Comparison of ENCODE assay signal across 8 cellular contexts in the genomic region with DNA sequence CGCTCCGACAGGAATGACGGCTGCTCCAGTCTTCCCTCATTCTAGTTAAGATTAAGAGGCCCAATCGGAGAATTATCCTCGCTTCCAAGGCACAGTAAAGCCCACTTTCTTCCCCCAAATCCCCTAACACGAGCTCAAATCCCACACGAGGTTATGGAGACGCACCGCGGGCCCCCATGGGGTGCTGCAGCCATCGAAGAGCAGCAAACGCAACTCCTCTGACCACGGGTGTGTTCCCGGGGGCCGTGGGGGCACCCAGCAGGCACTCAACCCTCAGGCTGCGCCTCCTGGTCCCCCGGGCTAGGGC. TPM values are rescaled to one million over a fixed set of nuclear protein-coding genes. Genes with fewer than 3 reads are reported as not detected.
DNase-seq lines count a peak whose midpoint lies in the region; ATAC-seq and TF ChIP-seq lines count a peak whose summit lies in the region.

No MANE protein-coding gene starts in this region.

- no peak for TF ChIP-seq CTCF in neural crest cell (conservative IDR thresholded peaks at IDR 0.05)

- peaks cover 25% of the 10 kb centered on the region for H3K4me1 Mint-ChIP-seq in activated naive CD4-positive, alpha-beta T cell treated with anti-CD3 and anti-CD28 coated beads for 36 hours (ENCODE audit: low read depth)
- peaks cover 12% of the 10 kb centered on the region for H3K4me1 Mint-ChIP-seq in neural crest cell

- H3K4me1 ChIP-seq in effector memory CD4-positive, alpha-beta T cell (ENCODE audit: control insufficient read depth, insufficient read depth, low read length, poor library complexity, severe bottlenecking), result peaks cover 11% of the 10 kb centered on the region

- in situ Hi-C loops in G401 (cut with HindIII; ENCODE audit: low sequenced_read_pairs), result no loop called here

- peaks cover 11% of the 10 kb centered on the region for H3K36me3 Mint-ChIP-seq in activated naive CD4-positive, alpha-beta T cell treated with anti-CD3 and anti-CD28 coated beads for 36 hours (ENCODE audit: low read depth)
- peaks cover 2% of the 10 kb centered on the region for H3K36me3 Mint-ChIP-seq in neural crest cell (ENCODE audit: low read depth)

- no peaks in the 10 kb centered on the region for H3K9me3 Mint-ChIP-seq in activated naive CD4-positive, alpha-beta T cell treated with anti-CD3 and anti-CD28 coated beads for 36 hours
- no peaks in the 10 kb centered on the region for H3K9me3 Mint-ChIP-seq in neural crest cell

- peak overlapping the region; percentile 94 for H3K4me3 ChIP-seq in MG63
- H3K4me3 ChIP-seq in effector memory CD4-positive, alpha-beta T cell (ENCODE audit: insufficient read depth, low read depth, low read length, poor library complexity, severe bottlenecking), result peak overlapping the region; percentile 97

- peak overlapping the region; percentile 90 for H3K4me3 Mint-ChIP-seq in activated naive CD4-positive, alpha-beta T cell treated with anti-CD3 and anti-CD28 coated beads for 36 hours
- peak overlapping the region; percentile 97 for H3K4me3 Mint-ChIP-seq in neural crest cell

- no peaks in the 10 kb centered on the region for H3K9me3 ChIP-seq in MG63
- H3K9me3 ChIP-seq in effector memory CD4-positive, alpha-beta T cell (ENCODE audit: control insufficient read depth, low read length), result no peaks in the 10 kb centered on the region

- peaks cover 25% of the 10 kb centered on the region for H3K36me3 ChIP-seq in MG63
- H3K36me3 ChIP-seq in effector memory CD4-positive, alpha-beta T cell (ENCODE audit: control insufficient read depth, insufficient read depth, low read length), result peaks cover 31% of the 10 kb centered on the region

- CTCF ChIA-PET in activated naive CD4-positive, alpha-beta T cell treated with anti-CD3 and anti-CD28 coated beads for 36 hours (lab: Charles Lee), result no interaction called here

- H3K27ac Mint-ChIP-seq in activated naive CD4-positive, alpha-beta T cell treated with anti-CD3 and anti-CD28 coated beads for 36 hours, result peak overlapping the region; percentile 74
- peak overlapping the region; percentile 92 for H3K27ac Mint-ChIP-seq in neural crest cell (ENCODE audit: unreplicated experiment)

- intact Hi-C loops in activated naive CD4-positive, alpha-beta T cell treated with anti-CD3 and anti-CD28 coated beads for 36 hours (cut with micrococcal nuclease), result loop anchor here (2.0 to 5.0 kb wide), 4 partner anchors 111 to 1182 kb away; partner anchors contain the start of genes HDAC4, HDLBP, NDUFA10 and SEPTIN2

- H3K27ac ChIP-seq in effector memory CD4-positive, alpha-beta T cell (ENCODE audit: insufficient read depth, low read length, poor library complexity, severe bottlenecking), result peak overlapping the region; percentile 56

- no peaks in the 10 kb centered on the region for H3K27me3 ChIP-seq in MG63
- no peaks in the 10 kb centered on the region for H3K27me3 ChIP-seq in effector memory CD4-positive, alpha-beta T cell (replicated peaks; ENCODE audit: control insufficient read depth, insufficient read depth, low read length, poor library complexity, severe bottlenecking)

- DNase-seq in activated naive CD4-positive, alpha-beta T cell treated with anti-CD3 and anti-CD28 coated beads for 36 hours, result no peak
- DNase-seq in activated naive CD4-positive, alpha-beta T cell (lab: John Stamatoyannopoulos, UW), result no peak
- DNase-seq in MG63, result no peak
- DNase-seq in effector memory CD4-positive, alpha-beta T cell, result no peak
- no peak for DNase-seq in neural crest cell (ENCODE audit: low read depth, low spot score)
- DNase-seq in NCI-H128 (lab: John Stamatoyannopoulos, UW; ENCODE audit: unreplicated experiment), result no peak
- no peak for DNase-seq in G401 (ENCODE audit: low spot score)

- ATAC-seq in GM18858 (IDR thresholded peaks at IDR 0.05; ENCODE audit: unreplicated experiment), result no peak

- no peaks in the 10 kb centered on the region for H3K27me3 Mint-ChIP-seq in activated naive CD4-positive, alpha-beta T cell treated with anti-CD3 and anti-CD28 coated beads for 36 hours (ENCODE audit: low read depth)
- peaks cover 14% of the 10 kb centered on the region for H3K27me3 Mint-ChIP-seq in neural crest cell (ENCODE audit: low read depth)

RNA-seq across cellular contexts. Expression of gene COPS9, which starts 0.4 kb away (rescaled TPM):
- total RNA-seq in activated naive CD4-positive, alpha-beta T cell treated with anti-CD3 and anti-CD28 coated beads for 36 hours, result 10 to 100 TPM; 84.5 to 91.3 TPM
- total RNA-seq in MG63 (2014; rRNA removed; shearing (Covaris generic); ENCODE audit: low replicate concordance), result 141 and 491 TPM in 2 replicates
- 138 and 143 TPM in 2 replicates for total RNA-seq in neural crest cell
- total RNA-seq in G401 (2014; rRNA removed; shearing (Covaris generic)), result 221 and 260 TPM in 2 replicates

RNA-seq across cellular contexts. Expression of gene OTOS, which starts 4.8 kb away (rescaled TPM):
- not detected for total RNA-seq in activated naive CD4-positive, alpha-beta T cell treated with anti-CD3 and anti-CD28 coated beads for 36 hours
- not detected in 2 replicates for total RNA-seq in MG63 (2014; rRNA removed; shearing (Covaris generic); ENCODE audit: low replicate concordance)
- total RNA-seq in neural crest cell, result not detected in 2 replicates
- not detected in 2 replicates for total RNA-seq in G401 (2014; rRNA removed; shearing (Covaris generic))
